In genomic region chr1:164589961-164590507, GRCh38 we compare ENCODE assay signal across 1 cellular context.
A peak's percentile ranks its signal among the peaks of the same experiment; 100 is the strongest.
TF ChIP-seq lines count a peak whose summit lies in the region.

No MANE protein-coding gene starts in this region.

TF ChIP-seq in H1, 55 proteins besides CTCF, POLR2A, EP300 and RAD21:
- TF ChIP-seq HDAC2 (IDR thresholded peaks at IDR 0.05; ENCODE audit: borderline replicate concordance in 1 of 2, low read depth in 2 of 2, low read length in 2 of 2) (peak; percentile 42 to 79; a peak in 1 of 4 replicates), EZH2 (IDR thresholded peaks at IDR 0.05; ENCODE audit: low read depth, low read length, severe bottlenecking) (no peak), SIN3A (conservative IDR thresholded peaks at IDR 0.05 in 1 of 2, IDR thresholded peaks at IDR 0.05 in 1 of 2; ENCODE audit: low read depth in 1 of 2, low read length in 2 of 2) (peak in 1 of 2 experiments; percentile 51; a peak in 1 of 4 replicates), POU5F1 (IDR thresholded peaks at IDR 0.05; ENCODE audit: low read depth, low read length) (no peak), MAX (IDR thresholded peaks at IDR 0.05) (0 out of 2 replicates have a peak, but pooled peaks have one; percentile 16), KDM1A (IDR thresholded peaks at IDR 0.05; ENCODE audit: borderline replicate concordance, low read length) (peak; percentile 96), RFX5 (IDR thresholded peaks at IDR 0.05; ENCODE audit: borderline replicate concordance, low read depth, low read length) (no peak), SRF (IDR thresholded peaks at IDR 0.05; ENCODE audit: low read depth, low read length) (0 out of 2 replicates have a peak, but pooled peaks have one; percentile 6), NANOG (IDR thresholded peaks at IDR 0.05; ENCODE audit: insufficient read depth, low read depth, low read length, poor library complexity, severe bottlenecking) (peak; percentile 35), SP1 (IDR thresholded peaks at IDR 0.05; ENCODE audit: low read depth, low read length) (no peak), BRCA1 (IDR thresholded peaks at IDR 0.05; ENCODE audit: low read depth, low read length) (no peak)
